ENCODE assay signal across 12 cellular contexts in the genomic region with DNA sequence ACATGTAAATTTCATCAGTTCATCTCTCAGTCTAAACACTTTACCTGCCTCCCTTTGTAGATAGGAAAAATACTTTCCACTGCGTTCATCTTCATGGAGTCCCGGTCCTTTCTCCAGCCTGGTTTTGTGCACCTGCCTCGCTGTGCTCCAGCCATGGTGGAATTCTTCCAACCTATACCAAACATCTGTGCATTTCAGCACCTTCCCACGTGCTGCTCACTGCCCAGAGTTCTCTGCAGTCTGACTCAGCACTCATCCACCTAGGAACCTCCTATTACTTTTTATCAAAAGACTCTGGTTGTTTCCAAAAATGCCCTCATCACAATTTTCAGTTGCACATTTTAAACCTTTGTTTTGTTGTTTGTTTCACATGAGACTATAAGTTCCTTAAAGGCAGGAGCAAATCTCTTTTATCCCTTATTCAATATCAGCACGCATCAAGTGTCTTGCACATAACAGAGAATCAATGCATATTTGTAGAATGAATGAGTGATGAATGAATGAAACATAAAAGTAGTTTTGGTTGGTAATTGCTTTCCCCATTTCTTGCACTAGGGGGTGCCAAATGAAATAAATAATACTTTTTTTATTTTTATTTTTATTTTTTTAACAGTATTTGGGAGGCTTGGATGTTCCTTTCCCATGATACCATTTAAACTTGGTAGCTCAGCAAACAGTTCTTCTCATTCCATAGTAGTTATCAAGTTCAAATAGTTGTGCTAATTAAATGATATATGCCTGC. TPM values are rescaled to one million over a fixed set of nuclear protein-coding genes. Genes with fewer than 3 reads are reported as not detected.
DNase-seq lines count a peak whose midpoint lies in the region; ATAC-seq and TF ChIP-seq lines count a peak whose summit lies in the region.
"Had no signal": no experiment of that assay in that cellular context is flagged by ENCODE, and none has a peak within 500 bp of the region (broad histone marks: within the 10 kb centered on the region; RNA-seq: fewer than 3 reads in every experiment).

No MANE protein-coding gene starts in this region.

- H3K27ac Mint-ChIP-seq in osteocyte (ENCODE audit: unreplicated experiment): no peak overlapping the region

- no peaks in the 10 kb centered on the region for H3K36me3 Mint-ChIP-seq in osteocyte (ENCODE audit: unreplicated experiment)

- no peaks in the 10 kb centered on the region for H3F3A ChIP-seq in PC-9 (ENCODE audit: insufficient read depth, low read depth)

- H3K9me3 Mint-ChIP-seq in osteocyte (ENCODE audit: unreplicated experiment): no peaks in the 10 kb centered on the region

- H4K20me1 ChIP-seq in PC-9 (ENCODE audit: insufficient read depth): no peaks in the 10 kb centered on the region

- H3K4me2 ChIP-seq in PC-9: no peak overlapping the region

- H3K9me2 ChIP-seq in PC-9 (ENCODE audit: insufficient read depth): no peaks in the 10 kb centered on the region

- TF ChIP-seq CTCF in PC-9 (conservative IDR thresholded peaks at IDR 0.05) (peak; percentile 60), epithelial cell of proximal tubule (conservative IDR thresholded peaks at IDR 0.05; ENCODE audit: low read depth, low read length) (peak; percentile 50), osteocyte (IDR thresholded peaks at IDR 0.05) (peak; percentile 64)

- POLR2A ChIA-PET in PC-9 (lab: Charles Lee; ENCODE audit: unreplicated experiment): no interaction called here

- no peaks in the 10 kb centered on the region for H3K9me3 ChIP-seq in PC-9 (ENCODE audit: insufficient read depth, low read depth)
- H3K9me3 ChIP-seq: neutrophil had no signal

- no TSS peak for BruUV-seq in PC-9 (replicated peaks; lab: Mats Ljungman, UMichigan)

- intact Hi-C loops in PC-9 (cut with micrococcal nuclease; ENCODE audit: unreplicated experiment): no loop called here

- no peak overlapping the region for H2AFZ ChIP-seq in PC-9

- peaks cover 32% of the 10 kb centered on the region for H3K27me3 Mint-ChIP-seq in osteocyte (ENCODE audit: unreplicated experiment)
- H3K27me3 Mint-ChIP-seq: central memory CD8-positive, alpha-beta T cell had no signal

- no peaks in the 10 kb centered on the region for H3K79me2 ChIP-seq in PC-9 (ENCODE audit: low read depth)

- H3K4me1 Mint-ChIP-seq in osteocyte (ENCODE audit: unreplicated experiment): no peaks in the 10 kb centered on the region
- H3K4me1 Mint-ChIP-seq: central memory CD8-positive, alpha-beta T cell had no signal

- H3K27ac ChIP-seq in PC-9: no peak overlapping the region
- H3K27ac ChIP-seq: neutrophil had no signal

- peak; percentile 51 for DNase-seq in COLO829 (ENCODE audit: low spot score)
- DNase-seq in PC-9: no peak
- no peak for DNase-seq in epithelial cell of proximal tubule (ENCODE audit: low read depth)
- no peak for DNase-seq in osteocyte (ENCODE audit: extremely low spot score, unreplicated experiment)
- no peak for DNase-seq in NCI-H510A treated with DMSO at 0.1 percent for 48 hours (lab: John Stamatoyannopoulos, UW)
- DNase-seq in NCI-H2227 (lab: John Stamatoyannopoulos, UW; ENCODE audit: unreplicated experiment): no peak
- DNase-seq: stimulated activated CD4-positive, alpha-beta T cell treated with anti-CD3 and anti-CD28 coated beads, Interleukin-4, amount 100 ng/mL, for 24 hours; substantia nigra had no signal

- H3K4me1 ChIP-seq in PC-9 (replicated peaks; ENCODE audit: insufficient read depth): no peaks in the 10 kb centered on the region

- H3K36me3 ChIP-seq in PC-9 (ENCODE audit: low read depth): no peaks in the 10 kb centered on the region
- H3K36me3 ChIP-seq: neutrophil had no signal

- H3K4me3 Mint-ChIP-seq in osteocyte (ENCODE audit: unreplicated experiment): no peak overlapping the region
- H3K4me3 Mint-ChIP-seq: central memory CD8-positive, alpha-beta T cell had no signal

- CTCF ChIA-PET in PC-9 (lab: Charles Lee): interaction anchor here (0.7 kb wide), 1 partner anchor 467 kb away, joined by 3 read pairs; no protein-coding TSS in a partner anchor

- H3K4me3 ChIP-seq in PC-9: no peak overlapping the region
- no peak overlapping the region for H3K4me3 ChIP-seq in epithelial cell of proximal tubule (ENCODE audit: low read depth, low read length)

- H3K27me3 ChIP-seq in PC-9 (ENCODE audit: insufficient read depth, low read depth): no peaks in the 10 kb centered on the region
- H3K27me3 ChIP-seq: neutrophil had no signal

- ATAC-seq in HG02678 (IDR thresholded peaks at IDR 0.05; ENCODE audit: unreplicated experiment): no peak
- ATAC-seq in HG02763 (IDR thresholded peaks at IDR 0.05; ENCODE audit: unreplicated experiment): no peak

RNA-seq across cellular contexts. Expression of a gene that starts 30.2 kb away (rescaled TPM):
- total RNA-seq in PC-9 (2021) (1.2 and 4.5 TPM in 2 replicates), epithelial cell of proximal tubule (16.9 and 92.7 TPM in 2 replicates), osteocyte (0.94 and 1.5 TPM in 2 replicates)
